Comparison of ENCODE assay signal across 25 cellular contexts in genomic region chr12:88406905-88407304, GRCh38.
"Had no signal": no experiment of that assay in that cellular context is flagged by ENCODE, and none has a peak within 500 bp of the region (broad histone marks: within the 10 kb centered on the region; RNA-seq: fewer than 3 reads in every experiment).

No MANE protein-coding gene starts in this region.

- H3K4me1 ChIP-seq: stomach, suprapubic skin, testis, thyroid gland, tibial artery, tibial nerve, transverse colon, upper lobe of left lung, upper lobe of right lung, uterus, vagina had no signal

- H3K36me3 ChIP-seq: stomach, suprapubic skin, thoracic aorta, thyroid gland, tibial artery, tibial nerve, transverse colon, upper lobe of left lung, upper lobe of right lung, uterus, vagina had no signal

- DNase-seq: stimulated activated CD4-positive, alpha-beta T cell treated with anti-CD3 and anti-CD28 coated beads, Interleukin-2, amount 100 ng/mL, for 48 hours; stimulated activated CD4-positive, alpha-beta T cell treated with anti-CD3 and anti-CD28 coated beads, Interleukin-4, amount 100 ng/mL, for 1 hour; stimulated activated CD4-positive, alpha-beta T cell treated with anti-CD3 and anti-CD28 coated beads, Interleukin-4, amount 100 ng/mL, for 24 hours; stimulated activated CD8-positive, alpha-beta memory T cell treated with anti-CD3 and anti-CD28 coated beads, Interleukin-4, amount 100 ng/mL, for 48 hours; stimulated activated naive B cell treated with anti-CD40 and anti-IgM and Interleukin-4, amounts not matched to agents 10 μg/mL and 1 μg/mL and 100 μg/mL, for 72 hours; stimulated activated naive CD4-positive, alpha-beta T cell; stimulated activated naive CD4-positive, alpha-beta T cell treated with Interleukin-2 at 50 U/mL for 16 hours; stimulated activated naive CD8-positive, alpha-beta T cell treated with anti-CD3 and anti-CD28 coated beads, Interleukin-15, amount 100 ng/mL, for 72 hours; stimulated activated naive CD8-positive, alpha-beta T cell treated with anti-CD3 and anti-CD28 coated beads, Interleukin-15, Interleukin-2, amounts not matched to agents 100 U/mL and 50 U/mL, for 24 hours; stomach; substantia nigra; testis; thyroid gland; tibial artery; transverse colon; trophoblast cell; upper lobe of left lung; upper lobe of right lung; uterus had no signal

- H3K9me3 ChIP-seq: stomach, suprapubic skin, testis, thoracic aorta, thyroid gland, tibial artery, tibial nerve, transverse colon, upper lobe of left lung, upper lobe of right lung, uterus, vagina had no signal

- ATAC-seq: stimulated activated effector memory CD8-positive, alpha-beta T cell treated with anti-CD3 and anti-CD28 coated beads, Interleukin-12 subunit alpha, Interleukin-12 subunit beta, amount 100 ng/mL, for 72 hours; stimulated activated memory B cell treated with anti-CD40 and anti-IgM and Interleukin-4, amounts not matched to agents 10 μg/mL and 1 μg/mL and 100 μg/mL, for 72 hours; stimulated activated naive B cell treated with anti-CD40 and anti-IgM and Interleukin-4, amounts not matched to agents 10 μg/mL and 1 μg/mL and 100 μg/mL, for 72 hours; stimulated activated naive CD8-positive, alpha-beta T cell treated with anti-CD3 and anti-CD28 coated beads, Interleukin-15, amount 100 ng/mL, for 72 hours; stimulated activated naive CD8-positive, alpha-beta T cell treated with anti-CD3 and anti-CD28 coated beads, Interleukin-15, Interleukin-2, amounts not matched to agents 100 U/mL and 50 U/mL, for 24 hours; upper lobe of right lung had no signal

- H3K27me3 ChIP-seq: stomach, suprapubic skin, testis, thyroid gland, tibial artery, tibial nerve, transverse colon, upper lobe of left lung, upper lobe of right lung, uterus, vagina had no signal

- H3K4me3 ChIP-seq: stomach, suprapubic skin, testis, thoracic aorta, thyroid gland, tibial artery, tibial nerve, transverse colon, upper lobe of left lung, upper lobe of right lung, uterus, vagina had no signal

- H3K27ac ChIP-seq: stomach, suprapubic skin, testis, thoracic aorta, thyroid gland, tibial artery, tibial nerve, transverse colon, upper lobe of left lung, upper lobe of right lung, uterus, vagina had no signal
